In genomic region chr2:219160186-219161017, GRCh38 we compare ENCODE assay signal across 8 cellular contexts. TPM values are rescaled to one million over a fixed set of nuclear protein-coding genes. Genes with fewer than 3 reads are reported as not detected.
A peak's percentile ranks its signal among the peaks of the same experiment; 100 is the strongest.
DNase-seq lines count a peak whose midpoint lies in the region; ATAC-seq, FAIRE-seq and TF ChIP-seq lines count a peak whose summit lies in the region.

Gene NHEJ1 (minus strand): TSS chr2:219160815. CDS start chr2:219158362, 2,453 bp downstream.

- no peaks in the 10 kb centered on the region for H3K9me3 Mint-ChIP-seq in activated CD4-positive, alpha-beta T cell treated with anti-CD3 and anti-CD28 coated beads, Interleukin-2, amount 10 ng/mL, durations not matched to agents 24 days and 14 days

- peak within 1 kb of the TSS; percentile 97 for H3K27ac Mint-ChIP-seq in activated CD4-positive, alpha-beta T cell treated with anti-CD3 and anti-CD28 coated beads, Interleukin-2, amount 10 ng/mL, durations not matched to agents 24 days and 14 days

- BruUV-seq in HepG2 (replicated peaks; lab: Mats Ljungman, UMichigan) = no TSS peak

- H4K20me1 ChIP-seq in BLaER1 (no peaks in the 10 kb centered on the region), HepG2 (ENCODE audit: insufficient read depth, low read length) (no peaks in the 10 kb centered on the region)

- H3K36me3 ChIP-seq in BLaER1 = peaks cover 11% of the 10 kb centered on the region
- peaks cover 4 to 17% of the 10 kb centered on the region in 2 experiments for H3K36me3 ChIP-seq in HepG2 (replicated peaks in 1 of 2; ENCODE audit: control insufficient read depth in 1 of 2, insufficient read depth in 2 of 2, low read length in 2 of 2)

- TF ChIP-seq CTCF in HepG2 (CRISPR knock-in tag; IDR thresholded peaks at IDR 0.05) = peak; percentile 96

- DNase-seq in GM19238 (ENCODE audit: insufficient read length, low spot score) (peak; percentile 95), NCI-H526 (lab: John Stamatoyannopoulos, UW) (peak; percentile 94 to 97), cortex of kidney (lab: John Stamatoyannopoulos, UW) (peak; percentile 86), HepG2 (ENCODE audit: low spot score) (peak; percentile 90)
- peak; percentile 98 for DNase-seq in activated CD4-positive, alpha-beta T cell treated with anti-CD3 and anti-CD28 coated beads, Interleukin-2, amount 10 ng/mL, durations not matched to agents 24 days and 14 days
- peak; percentile 94 for DNase-seq in stimulated activated CD4-positive, alpha-beta T cell treated with anti-CD3 and anti-CD28 coated beads, Interleukin-4, amount 100 ng/mL, for 1 hour

- no peaks in the 10 kb centered on the region for H3K79me2 ChIP-seq in HepG2 (ENCODE audit: insufficient read depth, low read length)

- in situ Hi-C loops in HepG2 (cut with HindIII; ENCODE audit: extremely low pct_ligation_motif_present, low pct_unique_long_range_greater_than_20kb) = no loop called here

- H3K27me3 ChIP-seq in BLaER1 (no peaks in the 10 kb centered on the region), HepG2 (ENCODE audit: control insufficient read depth in 1 of 2, insufficient read depth in 2 of 2, low read length in 2 of 2) (no peaks in the 10 kb centered on the region)

- POLR2A ChIA-PET in HepG2 (lab: Yijun Ruan, JAX) = interaction anchor here (0.7 to 3.7 kb wide), 5 partner anchors 16 to 226 kb away, joined by 3 to 14 read pairs (median 4); partner anchors contain the start of genes CNPPD1, DNAJB2 and ZFAND2B

- H3K9me3 ChIP-seq in BLaER1 (no peaks in the 10 kb centered on the region), HepG2 (ENCODE audit: low read length) (no peaks in the 10 kb centered on the region)

- H3K4me2 ChIP-seq in BLaER1 (peak within 1 kb of the TSS; percentile 84), HepG2 (ENCODE audit: low read depth, low read length) (peak within 1 kb of the TSS; percentile 97)

- intact Hi-C loops in activated CD4-positive, alpha-beta T cell treated with anti-CD3 and anti-CD28 coated beads, Interleukin-2, amount 10 ng/mL, durations not matched to agents 24 days and 14 days (cut with micrococcal nuclease) = loop anchor here (1.0 to 5.0 kb wide), 11 partner anchors 17 to 503 kb away; partner anchors contain the start of genes ABCB6, ANKZF1, ATG9A and BCS1L
- intact Hi-C loops in HepG2 (cut with micrococcal nuclease; ENCODE audit: unreplicated experiment) = loop anchor here (1.0 to 2.0 kb wide), 6 partner anchors 16 to 192 kb away; partner anchors contain the start of genes ABCB6 and CNPPD1

- H3K4me1 ChIP-seq in BLaER1 = peaks cover 13% of the 10 kb centered on the region
- H3K4me1 ChIP-seq in HepG2 (ENCODE audit: insufficient read depth, low read length) = peaks cover 18% of the 10 kb centered on the region

- peak; percentile 97 for TF ChIP-seq RAD21 in HepG2 (CRISPR knock-in tag; IDR thresholded peaks at IDR 0.05)

- H3K9ac ChIP-seq in BLaER1 (peak within 1 kb of the TSS; percentile 88), HepG2 (ENCODE audit: insufficient read depth, low read depth, low read length) (peak within 1 kb of the TSS; percentile 86)

- peaks cover 12% of the 10 kb centered on the region for H3K36me3 Mint-ChIP-seq in activated CD4-positive, alpha-beta T cell treated with anti-CD3 and anti-CD28 coated beads, Interleukin-2, amount 10 ng/mL, durations not matched to agents 24 days and 14 days (ENCODE audit: low read depth)

- H3K27ac ChIP-seq in BLaER1 (peak within 1 kb of the TSS; percentile 89), HepG2 (ENCODE audit: extremely low read length, insufficient read depth, low read length) (peak within 1 kb of the TSS; percentile 93)

- no peaks in the 10 kb centered on the region for H3K27me3 Mint-ChIP-seq in activated CD4-positive, alpha-beta T cell treated with anti-CD3 and anti-CD28 coated beads, Interleukin-2, amount 10 ng/mL, durations not matched to agents 24 days and 14 days

- FAIRE-seq in HepG2 (lab: Jason Lieb, UNC) = peak; percentile 42

- H3K4me3 ChIP-seq in BLaER1 = peak within 1 kb of the TSS; percentile 69
- peak within 1 kb of the TSS; percentile 76 to 94 (median 86) for H3K4me3 ChIP-seq in HepG2 (replicated peaks in 1 of 3; ENCODE audit: insufficient read depth in 1 of 3, low read depth in 2 of 3, low read length in 3 of 3)

- ATAC-seq in HG03442 (IDR thresholded peaks at IDR 0.05; ENCODE audit: unreplicated experiment) = peak; percentile 81
- ATAC-seq in HepG2 = peak; percentile 91

- H3K4me3 Mint-ChIP-seq in activated CD4-positive, alpha-beta T cell treated with anti-CD3 and anti-CD28 coated beads, Interleukin-2, amount 10 ng/mL, durations not matched to agents 24 days and 14 days = peak within 1 kb of the TSS; percentile 88

- no peak within 1 kb of the TSS for H2AFZ ChIP-seq in HepG2 (ENCODE audit: low read length)

- peak; percentile 68 to 93 for TF ChIP-seq POLR2A in HepG2 (IDR thresholded peaks at IDR 0.05; ENCODE audit: insufficient read depth in 1 of 2, low read depth in 2 of 2, low read length in 2 of 2)

- TF ChIP-seq EP300 in HepG2 (IDR thresholded peaks at IDR 0.05; ENCODE audit: low read depth in 2 of 2, low read length in 2 of 2) = no peak
- no peak; the same call in 1 of the 2 replicates for TF ChIP-seq EP300 in HepG2 (CRISPR knock-in tag; IDR thresholded peaks at IDR 0.05; ENCODE audit: borderline replicate concordance)

- H3K4me1 Mint-ChIP-seq in activated CD4-positive, alpha-beta T cell treated with anti-CD3 and anti-CD28 coated beads, Interleukin-2, amount 10 ng/mL, durations not matched to agents 24 days and 14 days = peaks cover 20% of the 10 kb centered on the region

- 1% methylated on average over 36 of the region's 70 CpGs for WGBS in HepG2 (ENCODE audit: low lambda C conversion rate)

- CTCF ChIA-PET in HepG2 (lab: Yijun Ruan, JAX; ENCODE audit: low intra/inter-chr PET ratio, low total read pairs) = interaction anchor here (0.6 to 4.4 kb wide), 9 partner anchors 10 to 192 kb away, joined by 3 to 50 read pairs (median 6); partner anchors contain the start of genes DNAJB2 and RETREG2

RNA-seq across cellular contexts. Expression of gene NHEJ1, which starts in this region (rescaled TPM):
- 20.7 and 22.8 TPM in 2 replicates for total RNA-seq in activated CD4-positive, alpha-beta T cell treated with anti-CD3 and anti-CD28 coated beads, Interleukin-2, amount 10 ng/mL, durations not matched to agents 24 days and 14 days
- total RNA-seq in HepG2 (2016; rRNA removed; fragmentation: Illumina TruSeq; extraction: Trizol) = 30.7 and 42.1 TPM in 2 replicates
- total RNA-seq in HepG2 (2016; cell fraction: cytosol; rRNA removed; fragmentation: Illumina TruSeq; extraction: Trizol; ENCODE audit: low read depth) = 6.5 and 7.7 TPM in 2 replicates
- 30.0 and 42.5 TPM in 2 replicates for total RNA-seq in HepG2 (2016; cell fraction: insoluble cytoplasmic fraction; rRNA removed; fragmentation: Illumina TruSeq; extraction: Trizol)
- 17.1 and 17.3 TPM in 2 replicates for total RNA-seq in HepG2 (2016; cell fraction: membrane; rRNA removed; fragmentation: Illumina TruSeq; extraction: Trizol)
- total RNA-seq in HepG2 (2016; cell fraction: nucleus; rRNA removed; fragmentation: Illumina TruSeq; extraction: Trizol) = 16.1 and 17.3 TPM in 2 replicates
- polyA plus RNA-seq in HepG2 (2011; rRNA removed) = 23.8 and 30.0 TPM in 2 replicates
- polyA plus RNA-seq in HepG2 (2011; cell fraction: cytosol; rRNA removed) = 23.3 and 26.7 TPM in 2 replicates
- 12.3 and 14.8 TPM in 2 replicates for polyA plus RNA-seq in HepG2 (2011; cell fraction: nucleus; rRNA removed)
- polyA plus RNA-seq in HepG2 (2012) = 20.2 and 22.8 TPM in 2 replicates
- 5.5 and 6.1 TPM in 2 replicates for polyA plus RNA-seq in HepG2 (2016; cell fraction: cytosol; fragmentation: Illumina TruSeq; extraction: Trizol; ENCODE audit: low read depth)
- polyA plus RNA-seq in HepG2 (2016; cell fraction: insoluble cytoplasmic fraction; fragmentation: Illumina TruSeq; extraction: Trizol; ENCODE audit: low read depth) = 35.8 and 40.0 TPM in 2 replicates
- 11.3 and 13.4 TPM in 2 replicates for polyA plus RNA-seq in HepG2 (2016; cell fraction: membrane; fragmentation: Illumina TruSeq; extraction: Trizol; ENCODE audit: low read depth)
- 14.3 and 14.5 TPM in 2 replicates for polyA plus RNA-seq in HepG2 (2016; cell fraction: nucleus; fragmentation: Illumina TruSeq; extraction: Trizol; ENCODE audit: insufficient read depth, low read depth)
- 47.0 and 114 TPM in 2 replicates for polyA minus RNA-seq in HepG2 (2011; rRNA and poly(A)+ RNA removed; ENCODE audit: low replicate concordance)
- polyA minus RNA-seq in HepG2 (2011; cell fraction: cytosol; rRNA and poly(A)+ RNA removed) = 20.4 and 25.8 TPM in 2 replicates
- 19.6 and 28.0 TPM in 2 replicates for polyA minus RNA-seq in HepG2 (2011; cell fraction: nucleus; rRNA and poly(A)+ RNA removed)

Comparison
In these comparisons a context has a peak if more than half of its experiments do, and no peak if none do; other contexts are left out.
1. Peak in every context shown above with its lines: DNase-seq, ATAC-seq, H3K4me3 ChIP-seq and H3K27ac ChIP-seq.